ENCODE assay signal across 31 cellular contexts in genomic region chr15:57455969-57456368, GRCh38.
"Had no signal": no experiment of that assay in that cellular context is flagged by ENCODE, and none has a peak within 500 bp of the region (broad histone marks: within the 10 kb centered on the region; RNA-seq: fewer than 3 reads in every experiment).

No MANE protein-coding gene starts in this region.

- H3K36me3 ChIP-seq: breast epithelium, gastrocnemius medialis had no signal

- H3K27ac ChIP-seq: ascending aorta, breast epithelium, esophagus muscularis mucosa, foreskin keratinocyte, gastrocnemius medialis, VCaP had no signal

- H3K9me3 ChIP-seq: ascending aorta, breast epithelium, esophagus muscularis mucosa, gastrocnemius medialis had no signal

- DNase-seq: activated CD4-positive, alpha-beta memory T cell treated with anti-CD3 and anti-CD28 coated beads, Interleukin-2, amount 10 ng/mL, durations not matched to agents 7 days and 5 days; activated CD4-positive, alpha-beta T cell treated with anti-CD3 and anti-CD28 coated beads for 1 hour; activated CD4-positive, alpha-beta T cell treated with anti-CD3 and anti-CD28 coated beads for 4 hours; activated CD4-positive, alpha-beta T cell treated with anti-CD3 and anti-CD28 coated beads, Interleukin-2, amount 10 ng/mL, durations not matched to agents 7 days and 5 days; activated CD4-positive, alpha-beta T cell treated with anti-CD3 and anti-CD28 coated beads, Interleukin-2, amount 50 U/mL, for 4 hours; activated CD8-positive, alpha-beta memory T cell treated with anti-CD3 and anti-CD28 coated beads, Interleukin-2, amount 50 U/mL, for 48 hours; activated gamma-delta T cell; activated naive CD4-positive, alpha-beta T cell; activated naive CD4-positive, alpha-beta T cell treated with anti-CD3 and anti-CD28 coated beads, Interleukin-2, amount 10 ng/mL, durations not matched to agents 7 days and 5 days; activated naive CD8-positive, alpha-beta T cell treated with anti-CD3 and anti-CD28 coated beads, Interleukin-2, amount 10 ng/mL, durations not matched to agents 7 days and 5 days; activated T-cell treated with anti-CD3 and anti-CD28 coated beads for 4 hours; activated T-cell treated with anti-CD3 and anti-CD28 coated beads, Interleukin-2, amount 50 U/mL, for 24 hours; activated T-cell treated with anti-CD3 and anti-CD28 coated beads, Interleukin-2, amount 50 U/mL, for 72 hours; caudate nucleus; cortex of kidney; dermis blood vessel endothelial cell; effector CD4-positive, alpha-beta T cell; effector memory CD8-positive, alpha-beta T cell; erythroblast; foreskin keratinocyte; gastrocnemius medialis; glutamatergic neuron; T-helper 1 cell; T-helper 17 cell; T1000 had no signal

- H3K4me3 ChIP-seq: ascending aorta, breast epithelium, esophagus muscularis mucosa, gastrocnemius medialis had no signal

- ATAC-seq: activated naive CD4-positive, alpha-beta T cell treated with anti-CD3 and anti-CD28 coated beads, Interleukin-2, amount 50 U/mL, for 72 hours; activated T-cell treated with anti-CD3 and anti-CD28 coated beads, Interleukin-2, amount 50 U/mL, for 72 hours; effector memory CD8-positive, alpha-beta T cell; foreskin keratinocyte; gastrocnemius medialis; T-helper 17 cell; WTC11 had no signal

- H3K4me1 ChIP-seq: ascending aorta, breast epithelium, foreskin keratinocyte, gastrocnemius medialis had no signal

- H3K27me3 ChIP-seq: ascending aorta, breast epithelium, esophagus muscularis mucosa, foreskin keratinocyte, gastrocnemius medialis had no signal
